In the genomic region with DNA sequence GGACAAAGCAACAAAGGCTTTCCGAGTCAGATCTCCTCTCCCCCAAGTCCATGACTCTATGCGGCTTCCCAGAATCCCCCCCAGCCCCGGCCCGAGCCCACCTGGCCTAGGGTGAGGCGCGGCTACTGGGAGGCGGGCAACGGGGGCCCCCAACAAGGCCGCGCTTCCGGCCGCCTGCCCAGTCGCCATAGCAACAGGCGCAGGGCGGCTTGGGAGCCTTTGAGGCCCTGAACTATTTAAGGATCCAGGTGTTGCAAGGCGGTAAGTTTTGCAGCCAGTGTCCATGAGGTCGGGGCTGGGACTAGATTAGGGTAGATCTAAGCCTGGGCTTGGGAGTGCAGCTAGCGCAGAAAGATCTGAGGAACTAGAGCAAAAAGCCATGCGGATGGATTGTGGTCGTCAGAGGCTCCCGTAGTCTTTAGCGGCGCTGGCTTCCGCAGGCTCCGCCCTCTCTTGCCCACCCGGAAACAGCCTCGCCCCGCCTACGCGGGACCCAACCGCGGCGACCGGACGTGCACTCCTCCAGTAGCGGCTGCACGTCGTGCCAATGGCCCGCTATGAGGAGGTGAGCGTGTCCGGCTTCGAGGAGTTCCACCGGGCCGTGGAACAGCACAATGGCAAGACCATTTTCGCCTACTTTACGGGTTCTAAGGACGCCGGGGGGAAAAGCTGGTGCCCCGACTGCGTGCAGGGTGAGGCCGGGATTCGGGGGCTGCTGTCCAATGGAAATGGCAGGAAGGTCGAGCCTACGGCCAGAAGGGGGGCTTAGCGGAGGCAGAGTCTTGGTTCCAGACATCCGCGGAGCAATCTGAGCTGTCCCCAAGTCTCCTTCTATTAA, we compare ENCODE assay signal across 1 cellular context.
TF ChIP-seq lines count a peak whose summit lies in the region.

KIAA0753 (minus strand) TSS at position 176 of the 838 bp plus-strand sequence. CDS start 5,608 bp downstream, outside the sequence.
TXNDC17 (plus strand) TSS at position 525 of the 838 bp plus-strand sequence; CDS start at position 548, 23 bp downstream.

TF ChIP-seq in K562, 482 proteins besides CTCF, POLR2A, EP300 and RAD21 (continues in another document):
- TF ChIP-seq, protein P1, sequence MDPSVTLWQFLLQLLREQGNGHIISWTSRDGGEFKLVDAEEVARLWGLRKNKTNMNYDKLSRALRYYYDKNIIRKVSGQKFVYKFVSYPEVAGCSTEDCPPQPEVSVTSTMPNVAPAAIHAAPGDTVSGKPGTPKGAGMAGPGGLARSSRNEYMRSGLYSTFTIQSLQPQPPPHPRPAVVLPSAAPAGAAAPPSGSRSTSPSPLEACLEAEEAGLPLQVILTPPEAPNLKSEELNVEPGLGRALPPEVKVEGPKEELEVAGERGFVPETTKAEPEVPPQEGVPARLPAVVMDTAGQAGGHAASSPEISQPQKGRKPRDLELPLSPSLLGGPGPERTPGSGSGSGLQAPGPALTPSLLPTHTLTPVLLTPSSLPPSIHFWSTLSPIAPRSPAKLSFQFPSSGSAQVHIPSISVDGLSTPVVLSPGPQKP (CRISPR knock-in tag; IDR thresholded peaks at IDR 0.05) = no peak
- TF ChIP-seq NRF1 (conservative IDR thresholded peaks at IDR 0.05 in 1 of 2, IDR thresholded peaks at IDR 0.05 in 1 of 2) (peak; percentile 61 to 65), MBD2 (IDR thresholded peaks at IDR 0.05; ENCODE audit: borderline replicate concordance, low read depth) (peak; percentile 40; the same call in 1 of the 2 replicates), MYC (IDR thresholded peaks at IDR 0.05; ENCODE audit: low read depth, low read length) (peak; percentile 12), MYC (CRISPR knock-in tag; IDR thresholded peaks at IDR 0.05; ENCODE audit: borderline replicate concordance, low read depth) (peak; percentile 53; the same call in 1 of the 2 replicates), TEAD2 (tag; IDR thresholded peaks at IDR 0.05) (no peak), NR3C1 (CRISPR knock-in tag; IDR thresholded peaks at IDR 0.05) (no peak), ELF2 (CRISPR knock-in tag; IDR thresholded peaks at IDR 0.05) (peak; percentile 83; the same call in 1 of the 2 replicates), GTF2F1 (IDR thresholded peaks at IDR 0.05; ENCODE audit: low read depth, low read length) (no peak), RBBP5 (IDR thresholded peaks at IDR 0.05; ENCODE audit: borderline replicate concordance, insufficient read depth, low read length, poor library complexity, severe bottlenecking) (peak; percentile 74), RFX5 (IDR thresholded peaks at IDR 0.05; ENCODE audit: low read depth, low read length) (no peak), FOXK2 (conservative IDR thresholded peaks at IDR 0.05 in 1 of 2, IDR thresholded peaks at IDR 0.05 in 1 of 2; ENCODE audit: low read depth in 2 of 2) (peak in 1 of 2 experiments; percentile 21; a peak in 1 of 4 replicates), ESRRA (IDR thresholded peaks at IDR 0.05; ENCODE audit: borderline replicate concordance, low read depth) (0 out of 2 replicates have a peak, but pooled peaks have one; percentile 24), LEF1 (IDR thresholded peaks at IDR 0.05) (no peak), ZNF143 (CRISPR knock-in tag; IDR thresholded peaks at IDR 0.05) (peak; percentile 57; the same call in 1 of the 2 replicates), SPI1 (IDR thresholded peaks at IDR 0.05; ENCODE audit: borderline replicate concordance, low read depth, low read length) (no peak), RFX7 (CRISPR knock-in tag; IDR thresholded peaks at IDR 0.05) (0 out of 2 replicates have a peak, but pooled peaks have one; percentile 13), JUND (IDR thresholded peaks at IDR 0.05; ENCODE audit: borderline replicate concordance, low read depth, low read length) (no peak), JUND (tag; IDR thresholded peaks at IDR 0.05; ENCODE audit: borderline replicate concordance, low read depth, low read length) (no peak), ARHGAP35 (IDR thresholded peaks at IDR 0.05; ENCODE audit: partially characterized antibody) (no peak), ZNF274 (IDR thresholded peaks at IDR 0.05; ENCODE audit: borderline replicate concordance, low read depth, low read length) (no peak), SNRNP70 (optimal IDR thresholded peaks at IDR 0.05; ENCODE audit: low read depth, low read length) (no peak), TEAD4 (IDR thresholded peaks at IDR 0.05; ENCODE audit: low read length) (no peak), TEAD4 (CRISPR knock-in tag; IDR thresholded peaks at IDR 0.05; ENCODE audit: borderline replicate concordance) (no peak), THRAP3 (IDR thresholded peaks at IDR 0.05; ENCODE audit: borderline replicate concordance) (no peak), ZNF561 (CRISPR knock-in tag; conservative IDR thresholded peaks at IDR 0.05) (no peak), NCOA4 (IDR thresholded peaks at IDR 0.05; ENCODE audit: partially characterized antibody) (no peak), NR0B1 (IDR thresholded peaks at IDR 0.05; ENCODE audit: partially characterized antibody) (no peak), ZNF551 (CRISPR knock-in tag; IDR thresholded peaks at IDR 0.05) (no peak), NEUROD1 (IDR thresholded peaks at IDR 0.05; ENCODE audit: borderline replicate concordance, low read depth, low read length, partially characterized antibody) (no peak), GTF2E2 (tag; IDR thresholded peaks at IDR 0.05) (no peak), ZBTB49 (CRISPR knock-in tag; IDR thresholded peaks at IDR 0.05; ENCODE audit: borderline replicate concordance) (no peak), GABPB1 (CRISPR knock-in tag; IDR thresholded peaks at IDR 0.05) (peak; percentile 45; the same call in 1 of the 2 replicates)
- TF ChIP-seq, protein P2, sequence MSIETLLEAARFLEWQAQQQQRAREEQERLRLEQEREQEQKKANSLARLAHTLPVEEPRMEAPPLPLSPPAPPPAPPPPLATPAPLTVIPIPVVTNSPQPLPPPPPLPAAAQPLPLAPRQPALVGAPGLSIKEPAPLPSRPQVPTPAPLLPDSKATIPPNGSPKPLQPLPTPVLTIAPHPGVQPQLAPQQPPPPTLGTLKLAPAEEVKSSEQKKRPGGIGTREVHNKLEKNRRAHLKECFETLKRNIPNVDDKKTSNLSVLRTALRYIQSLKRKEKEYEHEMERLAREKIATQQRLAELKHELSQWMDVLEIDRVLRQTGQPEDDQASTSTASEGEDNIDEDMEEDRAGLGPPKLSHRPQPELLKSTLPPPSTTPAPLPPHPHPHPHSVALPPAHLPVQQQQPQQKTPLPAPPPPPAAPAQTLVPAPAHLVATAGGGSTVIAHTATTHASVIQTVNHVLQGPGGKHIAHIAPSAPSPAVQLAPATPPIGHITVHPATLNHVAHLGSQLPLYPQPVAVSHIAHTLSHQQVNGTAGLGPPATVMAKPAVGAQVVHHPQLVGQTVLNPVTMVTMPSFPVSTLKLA (conservative IDR thresholded peaks at IDR 0.05) = peak; percentile 67 to 78
- TF ChIP-seq, protein P3, sequence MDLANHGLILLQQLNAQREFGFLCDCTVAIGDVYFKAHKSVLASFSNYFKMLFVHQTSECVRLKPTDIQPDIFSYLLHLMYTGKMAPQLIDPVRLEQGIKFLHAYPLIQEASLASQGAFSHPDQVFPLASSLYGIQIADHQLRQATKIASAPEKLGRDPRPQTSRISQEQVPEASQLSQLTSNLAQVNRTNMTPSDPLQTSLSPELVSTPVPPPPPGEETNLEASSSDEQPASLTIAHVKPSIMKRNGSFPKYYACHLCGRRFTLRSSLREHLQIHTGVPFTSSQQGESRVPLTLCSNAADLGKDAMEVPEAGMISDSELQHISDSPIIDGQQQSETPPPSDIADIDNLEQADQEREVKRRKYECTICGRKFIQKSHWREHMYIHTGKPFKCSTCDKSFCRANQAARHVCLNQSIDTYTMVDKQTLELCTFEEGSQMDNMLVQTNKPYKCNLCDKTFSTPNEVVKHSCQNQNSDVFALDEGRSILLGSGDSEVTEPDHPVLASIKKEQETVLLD (IDR thresholded peaks at IDR 0.05) = no peak
- TF ChIP-seq, protein P4, sequence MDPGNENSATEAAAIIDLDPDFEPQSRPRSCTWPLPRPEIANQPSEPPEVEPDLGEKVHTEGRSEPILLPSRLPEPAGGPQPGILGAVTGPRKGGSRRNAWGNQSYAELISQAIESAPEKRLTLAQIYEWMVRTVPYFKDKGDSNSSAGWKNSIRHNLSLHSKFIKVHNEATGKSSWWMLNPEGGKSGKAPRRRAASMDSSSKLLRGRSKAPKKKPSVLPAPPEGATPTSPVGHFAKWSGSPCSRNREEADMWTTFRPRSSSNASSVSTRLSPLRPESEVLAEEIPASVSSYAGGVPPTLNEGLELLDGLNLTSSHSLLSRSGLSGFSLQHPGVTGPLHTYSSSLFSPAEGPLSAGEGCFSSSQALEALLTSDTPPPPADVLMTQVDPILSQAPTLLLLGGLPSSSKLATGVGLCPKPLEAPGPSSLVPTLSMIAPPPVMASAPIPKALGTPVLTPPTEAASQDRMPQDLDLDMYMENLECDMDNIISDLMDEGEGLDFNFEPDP (CRISPR knock-in tag; IDR thresholded peaks at IDR 0.05) = no peak
- TF ChIP-seq, protein P5, sequence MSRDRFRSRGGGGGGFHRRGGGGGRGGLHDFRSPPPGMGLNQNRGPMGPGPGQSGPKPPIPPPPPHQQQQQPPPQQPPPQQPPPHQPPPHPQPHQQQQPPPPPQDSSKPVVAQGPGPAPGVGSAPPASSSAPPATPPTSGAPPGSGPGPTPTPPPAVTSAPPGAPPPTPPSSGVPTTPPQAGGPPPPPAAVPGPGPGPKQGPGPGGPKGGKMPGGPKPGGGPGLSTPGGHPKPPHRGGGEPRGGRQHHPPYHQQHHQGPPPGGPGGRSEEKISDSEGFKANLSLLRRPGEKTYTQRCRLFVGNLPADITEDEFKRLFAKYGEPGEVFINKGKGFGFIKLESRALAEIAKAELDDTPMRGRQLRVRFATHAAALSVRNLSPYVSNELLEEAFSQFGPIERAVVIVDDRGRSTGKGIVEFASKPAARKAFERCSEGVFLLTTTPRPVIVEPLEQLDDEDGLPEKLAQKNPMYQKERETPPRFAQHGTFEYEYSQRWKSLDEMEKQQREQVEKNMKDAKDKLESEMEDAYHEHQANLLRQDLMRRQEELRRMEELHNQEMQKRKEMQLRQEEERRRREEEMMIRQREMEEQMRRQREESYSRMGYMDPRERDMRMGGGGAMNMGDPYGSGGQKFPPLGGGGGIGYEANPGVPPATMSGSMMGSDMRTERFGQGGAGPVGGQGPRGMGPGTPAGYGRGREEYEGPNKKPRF (IDR thresholded peaks at IDR 0.05; ENCODE audit: low read depth, low read length) = no peak
- TF ChIP-seq, protein P6, sequence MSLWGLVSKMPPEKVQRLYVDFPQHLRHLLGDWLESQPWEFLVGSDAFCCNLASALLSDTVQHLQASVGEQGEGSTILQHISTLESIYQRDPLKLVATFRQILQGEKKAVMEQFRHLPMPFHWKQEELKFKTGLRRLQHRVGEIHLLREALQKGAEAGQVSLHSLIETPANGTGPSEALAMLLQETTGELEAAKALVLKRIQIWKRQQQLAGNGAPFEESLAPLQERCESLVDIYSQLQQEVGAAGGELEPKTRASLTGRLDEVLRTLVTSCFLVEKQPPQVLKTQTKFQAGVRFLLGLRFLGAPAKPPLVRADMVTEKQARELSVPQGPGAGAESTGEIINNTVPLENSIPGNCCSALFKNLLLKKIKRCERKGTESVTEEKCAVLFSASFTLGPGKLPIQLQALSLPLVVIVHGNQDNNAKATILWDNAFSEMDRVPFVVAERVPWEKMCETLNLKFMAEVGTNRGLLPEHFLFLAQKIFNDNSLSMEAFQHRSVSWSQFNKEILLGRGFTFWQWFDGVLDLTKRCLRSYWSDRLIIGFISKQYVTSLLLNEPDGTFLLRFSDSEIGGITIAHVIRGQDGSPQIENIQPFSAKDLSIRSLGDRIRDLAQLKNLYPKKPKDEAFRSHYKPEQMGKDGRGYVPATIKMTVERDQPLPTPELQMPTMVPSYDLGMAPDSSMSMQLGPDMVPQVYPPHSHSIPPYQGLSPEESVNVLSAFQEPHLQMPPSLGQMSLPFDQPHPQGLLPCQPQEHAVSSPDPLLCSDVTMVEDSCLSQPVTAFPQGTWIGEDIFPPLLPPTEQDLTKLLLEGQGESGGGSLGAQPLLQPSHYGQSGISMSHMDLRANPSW (CRISPR knock-in tag; IDR thresholded peaks at IDR 0.05) = no peak
